Comparison of ENCODE assay signal across 25 cellular contexts in the genomic region with DNA sequence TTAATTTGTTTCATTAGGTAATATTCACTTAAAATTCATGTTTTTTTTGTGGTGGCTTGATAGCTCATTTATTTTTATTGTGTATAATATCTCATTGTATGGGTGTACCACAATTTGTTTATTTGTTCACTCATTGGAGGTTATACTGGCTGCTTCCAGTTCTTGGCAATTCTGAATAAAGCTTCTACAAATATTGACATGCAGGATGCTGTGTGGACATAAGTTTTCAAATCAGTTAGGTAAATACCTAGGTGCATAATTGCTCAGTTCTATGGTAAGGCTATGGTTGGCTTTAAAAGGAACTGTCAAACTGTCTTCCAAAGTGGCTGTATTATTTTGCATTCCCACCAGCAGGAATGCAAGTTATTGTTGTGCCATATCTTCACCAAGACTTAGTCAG.
"Had no signal": no experiment of that assay in that cellular context is flagged by ENCODE, and none has a peak within 500 bp of the region (broad histone marks: within the 10 kb centered on the region; RNA-seq: fewer than 3 reads in every experiment).

No MANE protein-coding gene starts in this region.

- DNase-seq: activated CD4-positive, alpha-beta memory T cell treated with anti-CD3 and anti-CD28 coated beads for 36 hours; activated CD4-positive, alpha-beta T cell treated with anti-CD3 and anti-CD28 coated beads, Interleukin-2, amount 10 ng/mL, durations not matched to agents 24 days and 14 days; activated CD4-positive, CD25-positive, alpha-beta regulatory T cell treated with anti-CD3 and anti-CD28 coated beads, Interleukin-2, amount 50 U/mL, for 72 hours; activated CD8-positive, alpha-beta memory T cell treated with anti-CD3 and anti-CD28 coated beads, Interleukin-2, amount 50 U/mL, for 4 hours; activated effector memory CD4-positive, alpha-beta T cell treated with anti-CD3 and anti-CD28 coated beads, Interleukin-2, amount 50 U/mL, for 16 hours; activated naive CD4-positive, alpha-beta T cell treated with anti-CD3 and anti-CD28 coated beads for 36 hours; activated naive CD8-positive, alpha-beta T cell treated with anti-CD3 and anti-CD28 coated beads for 36 hours; activated T-cell treated with anti-CD3 and anti-CD28 coated beads, Interleukin-2, amount 50 U/mL, for 1 hour; adrenal gland; aorta; body of pancreas; colonic mucosa; effector CD8-positive, alpha-beta T cell; left cardiac atrium; left ventricle myocardium superior; naive B cell; nephron progenitor cell; pancreas; psoas muscle; sigmoid colon; small intestine; stimulated activated CD4-positive, alpha-beta T cell treated with anti-CD3 and anti-CD28 coated beads, Interleukin-4, amount 100 ng/mL, for 24 hours; stimulated activated naive CD8-positive, alpha-beta T cell treated with anti-CD3 and anti-CD28 coated beads, Interleukin-15, amount 100 ng/mL, for 72 hours; substantia nigra; uterus had no signal
